In genomic region chr14:70391493-70392391, GRCh38 we compare ENCODE assay signal across 1 cellular context.
TF ChIP-seq lines count a peak whose summit lies in the region.

No MANE protein-coding gene starts in this region.

TF ChIP-seq in HepG2, 621 proteins besides CTCF, POLR2A, EP300 and RAD21:
- TF ChIP-seq ZNF841 (CRISPR knock-in tag; IDR thresholded peaks at IDR 0.05; ENCODE audit: borderline replicate concordance) (no peak), ZNF10 (CRISPR knock-in tag; IDR thresholded peaks at IDR 0.05; ENCODE audit: borderline replicate concordance, low read depth) (no peak)
